ENCODE assay signal across 9 cellular contexts in the genomic region with DNA sequence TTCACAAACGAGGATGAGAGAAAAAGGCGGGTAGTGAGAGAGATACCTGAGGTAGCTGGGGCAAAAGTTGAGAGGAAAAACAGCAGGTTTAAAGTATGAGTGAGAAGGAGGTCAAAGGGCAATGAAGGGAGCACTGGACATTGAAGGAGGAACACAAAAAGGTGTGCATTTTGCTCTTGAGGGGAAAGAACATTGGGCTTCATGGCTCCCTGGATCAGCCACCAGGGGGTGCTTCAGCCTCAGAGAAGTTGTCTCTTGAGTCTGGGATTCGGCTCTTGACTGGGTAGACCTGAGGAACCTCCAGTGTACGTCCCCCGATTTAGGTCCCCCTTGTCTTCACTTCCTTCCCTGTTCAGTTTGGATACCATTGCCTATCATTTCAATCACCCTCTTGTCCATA.
A peak's percentile ranks its signal among the peaks of the same experiment; 100 is the strongest.
DNase-seq lines count a peak whose midpoint lies in the region; ATAC-seq and TF ChIP-seq lines count a peak whose summit lies in the region.
"Had no signal": no experiment of that assay in that cellular context is flagged by ENCODE, and none has a peak within 500 bp of the region (broad histone marks: within the 10 kb centered on the region; RNA-seq: fewer than 3 reads in every experiment).

No MANE protein-coding gene starts in this region.

- H3K9me2 ChIP-seq in GM23338 (ENCODE audit: insufficient read depth): no peaks in the 10 kb centered on the region

- H3K9ac ChIP-seq in OCI-LY3 (ENCODE audit: low read length): no peak overlapping the region

- no peak overlapping the region for H3K27ac Mint-ChIP-seq in GM23338
- H3K27ac Mint-ChIP-seq in natural killer cell treated with Interleukin-12 subunit alpha and Interleukin-12 subunit beta and Interleukin-15 and Interleukin-18, amount 100 ng/mL, for 72 hours: no peak overlapping the region

- H3K27me3 ChIP-seq in GM23338 (ENCODE audit: insufficient read depth): no peaks in the 10 kb centered on the region
- H3K27me3 ChIP-seq in OCI-LY3 (ENCODE audit: low read depth, low read length): peaks cover 18% of the 10 kb centered on the region

- H4K20me1 ChIP-seq in GM23338 (replicated peaks; ENCODE audit: insufficient read depth) (no peaks in the 10 kb centered on the region), OCI-LY3 (ENCODE audit: insufficient read depth, low read length) (no peaks in the 10 kb centered on the region)

- H2AFZ ChIP-seq in GM23338 (peak overlapping the region; percentile 93; the same call in 1 of the 2 replicates), OCI-LY3 (ENCODE audit: low read depth, low read length) (peak overlapping the region; percentile 54; the same call in 1 of the 2 replicates)

- H3K36me3 Mint-ChIP-seq in GM23338 (ENCODE audit: low read depth): no peaks in the 10 kb centered on the region
- no peaks in the 10 kb centered on the region for H3K36me3 Mint-ChIP-seq in natural killer cell treated with Interleukin-12 subunit alpha and Interleukin-12 subunit beta and Interleukin-15 and Interleukin-18, amount 100 ng/mL, for 72 hours

- no peak overlapping the region for H3K27ac ChIP-seq in GM23338 (ENCODE audit: low read depth)
- no peak overlapping the region for H3K27ac ChIP-seq in OCI-LY3 (ENCODE audit: low read length)
- H3K27ac ChIP-seq: epithelial cell of prostate had no signal

- H3K9me3 ChIP-seq in OCI-LY3 (ENCODE audit: insufficient read depth, low read length): no peaks in the 10 kb centered on the region

- no peaks in the 10 kb centered on the region for H3K9me3 Mint-ChIP-seq in GM23338
- H3K9me3 Mint-ChIP-seq in natural killer cell treated with Interleukin-12 subunit alpha and Interleukin-12 subunit beta and Interleukin-15 and Interleukin-18, amount 100 ng/mL, for 72 hours: no peaks in the 10 kb centered on the region

- H3K4me1 ChIP-seq in GM23338 (ENCODE audit: insufficient read depth) (peaks cover 9% of the 10 kb centered on the region; the same call in 1 of the 2 replicates), OCI-LY3 (ENCODE audit: low read length) (peaks cover 3% of the 10 kb centered on the region; the same call in 1 of the 2 replicates)

- H3K4me1 Mint-ChIP-seq in GM23338: peaks cover 8% of the 10 kb centered on the region; the same call in 2 of the 3 replicates
- no peaks in the 10 kb centered on the region for H3K4me1 Mint-ChIP-seq in natural killer cell treated with Interleukin-12 subunit alpha and Interleukin-12 subunit beta and Interleukin-15 and Interleukin-18, amount 100 ng/mL, for 72 hours (ENCODE audit: low read depth in 2 of 2)

- DNase-seq in AG20443 (ENCODE audit: low spot score) (peak; percentile 42), GM23338 (ENCODE audit: low spot score) (peak; percentile 82), amniotic epithelial cell (ENCODE audit: low read depth) (peak; percentile 47), iPS DF 4.7 (ENCODE audit: extremely low read depth, low spot score) (peak; percentile 49), epidermal melanocyte (ENCODE audit: insufficient read length, low spot score) (no peak)
- DNase-seq in stimulated activated CD4-positive, alpha-beta T cell treated with anti-CD3 and anti-CD28 coated beads, Interleukin-2, amount 100 ng/mL, for 48 hours: peak; percentile 18 to 48
- DNase-seq in natural killer cell treated with Interleukin-12 subunit alpha and Interleukin-12 subunit beta and Interleukin-15 and Interleukin-18, amount 100 ng/mL, for 72 hours (ENCODE audit: low spot score): no peak

- no peak overlapping the region for H3K4me3 Mint-ChIP-seq in GM23338
- H3K4me3 Mint-ChIP-seq in natural killer cell treated with Interleukin-12 subunit alpha and Interleukin-12 subunit beta and Interleukin-15 and Interleukin-18, amount 100 ng/mL, for 72 hours: no peak overlapping the region

- H3K4me3 ChIP-seq in GM23338 (no peak overlapping the region), OCI-LY3 (ENCODE audit: low read length) (0 out of 2 replicates have a peak overlapping the region, but pooled peaks have one; percentile 41)

- H3F3A ChIP-seq in GM23338 (replicated peaks; ENCODE audit: low read depth): no peaks in the 10 kb centered on the region

- peaks cover 5% of the 10 kb centered on the region for H3K27me3 Mint-ChIP-seq in GM23338 (ENCODE audit: insufficient read depth, low read depth, poor library complexity)
- peaks cover 22 to 45% of the 10 kb centered on the region in 2 donors for H3K27me3 Mint-ChIP-seq in natural killer cell treated with Interleukin-12 subunit alpha and Interleukin-12 subunit beta and Interleukin-15 and Interleukin-18, amount 100 ng/mL, for 72 hours

- TF ChIP-seq CTCF in GM23338 (conservative IDR thresholded peaks at IDR 0.05; ENCODE audit: low read depth in 2 of 2) (peak; percentile 83 to 91), OCI-LY3 (IDR thresholded peaks at IDR 0.05; ENCODE audit: low read depth, low read length) (peak; percentile 88)

- peak; percentile 96 for ATAC-seq in GM23338
- ATAC-seq in natural killer cell treated with Interleukin-12 subunit alpha and Interleukin-12 subunit beta and Interleukin-15 and Interleukin-18, amount 100 ng/mL, for 72 hours: no peak

- H3K36me3 ChIP-seq in GM23338 (ENCODE audit: insufficient read depth) (no peaks in the 10 kb centered on the region), OCI-LY3 (replicated peaks; ENCODE audit: low read depth, low read length) (no peaks in the 10 kb centered on the region)

- H3K79me2 ChIP-seq in GM23338 (replicated peaks; ENCODE audit: insufficient read depth) (no peaks in the 10 kb centered on the region), OCI-LY3 (ENCODE audit: low read length) (no peaks in the 10 kb centered on the region)

- H3K4me2 ChIP-seq in GM23338 (no peak overlapping the region), OCI-LY3 (ENCODE audit: low read length) (peak overlapping the region; percentile 64)

TF ChIP-seq in GM23338, 12 proteins besides CTCF, POLR2A, EP300 and RAD21:
- TF ChIP-seq, protein P1, sequence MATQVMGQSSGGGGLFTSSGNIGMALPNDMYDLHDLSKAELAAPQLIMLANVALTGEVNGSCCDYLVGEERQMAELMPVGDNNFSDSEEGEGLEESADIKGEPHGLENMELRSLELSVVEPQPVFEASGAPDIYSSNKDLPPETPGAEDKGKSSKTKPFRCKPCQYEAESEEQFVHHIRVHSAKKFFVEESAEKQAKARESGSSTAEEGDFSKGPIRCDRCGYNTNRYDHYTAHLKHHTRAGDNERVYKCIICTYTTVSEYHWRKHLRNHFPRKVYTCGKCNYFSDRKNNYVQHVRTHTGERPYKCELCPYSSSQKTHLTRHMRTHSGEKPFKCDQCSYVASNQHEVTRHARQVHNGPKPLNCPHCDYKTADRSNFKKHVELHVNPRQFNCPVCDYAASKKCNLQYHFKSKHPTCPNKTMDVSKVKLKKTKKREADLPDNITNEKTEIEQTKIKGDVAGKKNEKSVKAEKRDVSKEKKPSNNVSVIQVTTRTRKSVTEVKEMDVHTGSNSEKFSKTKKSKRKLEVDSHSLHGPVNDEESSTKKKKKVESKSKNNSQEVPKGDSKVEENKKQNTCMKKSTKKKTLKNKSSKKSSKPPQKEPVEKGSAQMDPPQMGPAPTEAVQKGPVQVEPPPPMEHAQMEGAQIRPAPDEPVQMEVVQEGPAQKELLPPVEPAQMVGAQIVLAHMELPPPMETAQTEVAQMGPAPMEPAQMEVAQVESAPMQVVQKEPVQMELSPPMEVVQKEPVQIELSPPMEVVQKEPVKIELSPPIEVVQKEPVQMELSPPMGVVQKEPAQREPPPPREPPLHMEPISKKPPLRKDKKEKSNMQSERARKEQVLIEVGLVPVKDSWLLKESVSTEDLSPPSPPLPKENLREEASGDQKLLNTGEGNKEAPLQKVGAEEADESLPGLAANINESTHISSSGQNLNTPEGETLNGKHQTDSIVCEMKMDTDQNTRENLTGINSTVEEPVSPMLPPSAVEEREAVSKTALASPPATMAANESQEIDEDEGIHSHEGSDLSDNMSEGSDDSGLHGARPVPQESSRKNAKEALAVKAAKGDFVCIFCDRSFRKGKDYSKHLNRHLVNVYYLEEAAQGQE (IDR thresholded peaks at IDR 0.05; ENCODE audit: unreplicated experiment): no peak
- no peak for TF ChIP-seq JUNB (IDR thresholded peaks at IDR 0.05; ENCODE audit: unreplicated experiment)

Comparison
In these comparisons a context has a peak if more than half of its experiments do, and no peak if none do; other contexts are left out.
1. DNase-seq: peak in AG20443 (single experiment), GM23338 (single experiment), amniotic epithelial cell (single experiment), iPS DF 4.7 (single experiment) and stimulated activated CD4-positive, alpha-beta T cell treated with anti-CD3 and anti-CD28 coated beads, Interleukin-2, amount 100 ng/mL, for 48 hours (2 of 2); none in epidermal melanocyte (single experiment) and natural killer cell treated with Interleukin-12 subunit alpha and Interleukin-12 subunit beta and Interleukin-15 and Interleukin-18, amount 100 ng/mL, for 72 hours (single experiment).